ENCODE assay signal across 9 cellular contexts in the genomic region with DNA sequence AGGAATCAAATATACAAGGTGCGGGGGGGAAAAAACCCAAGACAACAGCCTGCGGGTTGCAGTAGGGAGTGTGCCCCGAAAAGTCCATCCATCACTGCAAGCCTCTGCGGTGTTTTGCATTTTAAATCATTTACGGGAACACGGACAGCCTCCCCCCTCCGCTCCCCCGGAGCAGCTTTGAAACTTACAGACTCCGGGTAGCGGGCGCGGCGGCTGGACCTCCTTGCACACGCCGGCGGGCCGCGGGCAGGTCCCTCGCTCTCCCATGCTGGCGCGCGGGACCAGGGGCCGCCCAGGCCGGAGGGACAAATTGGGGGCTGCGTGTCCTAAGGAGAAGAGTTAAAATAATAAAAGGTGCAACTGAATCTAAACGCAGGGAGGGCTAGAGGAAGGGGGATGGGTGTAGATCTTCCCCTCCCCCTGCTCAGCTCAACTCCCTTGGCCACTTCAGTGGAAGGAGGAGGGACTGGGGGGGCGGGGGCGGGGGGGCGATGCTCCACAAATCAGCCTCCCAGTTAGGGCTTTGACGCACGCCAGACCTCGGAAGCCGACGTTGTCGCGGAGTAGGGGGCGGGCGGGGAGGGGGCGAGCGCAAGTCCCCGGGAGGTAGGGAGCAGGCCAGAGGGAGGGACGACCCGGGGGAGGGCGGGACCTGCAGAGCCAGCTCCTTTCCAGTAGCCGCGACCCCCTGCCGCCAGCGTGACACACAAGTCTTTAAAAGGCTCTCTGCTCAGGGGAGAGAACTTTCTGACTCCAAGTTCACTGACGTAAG. TPM values are rescaled to one million over a fixed set of nuclear protein-coding genes. Genes with fewer than 3 reads are reported as not detected.
DNase-seq lines count a peak whose midpoint lies in the region; ATAC-seq and TF ChIP-seq lines count a peak whose summit lies in the region.
"Had no signal": no experiment of that assay in that cellular context is flagged by ENCODE, and none has a peak within 500 bp of the region (broad histone marks: within the 10 kb centered on the region; RNA-seq: fewer than 3 reads in every experiment).

A gene (minus strand): TSS at position 349 of the 772 bp plus-strand sequence. CDS start 1,090 bp downstream, outside the sequence.

- no peak for TF ChIP-seq EP300 in suprapubic skin (IDR thresholded peaks at IDR 0.05)

- ATAC-seq in right lobe of liver (peak; percentile 68 to 89 (median 78)), HG03097 (IDR thresholded peaks at IDR 0.05; ENCODE audit: low FRiP score, unreplicated experiment) (no peak), GM21367 (IDR thresholded peaks at IDR 0.05; ENCODE audit: unreplicated experiment) (no peak)

- H3K4me1 Mint-ChIP-seq in Calu3 (ENCODE audit: low read depth, unreplicated experiment), result no peaks in the 10 kb centered on the region

- H3K9me3 Mint-ChIP-seq in Calu3 (ENCODE audit: low read depth, unreplicated experiment), result no peaks in the 10 kb centered on the region

- no peak for DNase-seq in Calu3
- DNase-seq in NCI-H345 (lab: John Stamatoyannopoulos, UW), result peak; percentile 51
- peak; percentile 89 for DNase-seq in coronary artery (ENCODE audit: low spot score)
- peak; percentile 78 to 97 (median 92) for DNase-seq in right lobe of liver
- peak in 1 of 2 donors; percentile 81 for DNase-seq in suprapubic skin (ENCODE audit: low spot score in 2 of 2)
- DNase-seq in stimulated activated CD4-positive, alpha-beta T cell treated with anti-CD3 and anti-CD28 coated beads, Interleukin-1b, Interleukin-23, amount 100 ng/mL, for 48 hours, result no peak

- H3K27ac ChIP-seq in coronary artery (peak within 1 kb of the TSS; percentile 84 to 90), right lobe of liver (peak within 1 kb of the TSS; percentile 77 to 99 (median 99)), suprapubic skin (peak within 1 kb of the TSS; percentile 59)
- H3K27ac ChIP-seq: HL-60 had no signal

- peak; percentile 46 for TF ChIP-seq POLR2A in right lobe of liver (IDR thresholded peaks at IDR 0.05)
- TF ChIP-seq POLR2A in suprapubic skin (IDR thresholded peaks at IDR 0.05), result no peak

- H3K4me3 ChIP-seq in coronary artery (peak within 1 kb of the TSS; percentile 83), right lobe of liver (peak within 1 kb of the TSS; percentile 46 to 75 (median 74)), suprapubic skin (peak within 1 kb of the TSS; percentile 57)

- no peaks in the 10 kb centered on the region for H3K9me3 ChIP-seq in right lobe of liver
- no peaks in the 10 kb centered on the region for H3K9me3 ChIP-seq in suprapubic skin

- CTCF ChIA-PET in Calu3 (lab: Charles Lee), result interaction anchor here (0.6 to 0.7 kb wide), 3 partner anchors 21 to 240 kb away, joined by 3 to 5 read pairs (median 4); no protein-coding TSS in a partner anchor

- BruUV-seq in Calu3 (replicated peaks; lab: Mats Ljungman, UMichigan), result no TSS peak

- under 1% methylated on average over 38 of the region's 49 CpGs for WGBS in right lobe of liver (ENCODE audit: insufficient coverage, low coverage, low lambda C conversion rate, missing lambda C conversion rate)
- WGBS in suprapubic skin, result under 1% methylated on average over 36 of the region's 49 CpGs

- no peaks in the 10 kb centered on the region for H3K27me3 ChIP-seq in right lobe of liver
- H3K27me3 ChIP-seq in suprapubic skin, result peaks cover 20% of the 10 kb centered on the region

- H3K36me3 ChIP-seq in right lobe of liver (peaks cover 0 to 9% (median 0%) of the 10 kb centered on the region in 4 donors), suprapubic skin (no peaks in the 10 kb centered on the region)

- H3K27ac Mint-ChIP-seq in Calu3 (ENCODE audit: unreplicated experiment), result no peak within 1 kb of the TSS

- H3K27me3 Mint-ChIP-seq in Calu3 (ENCODE audit: unreplicated experiment), result no peaks in the 10 kb centered on the region

- H3K4me1 ChIP-seq in right lobe of liver (peaks cover 0 to 20% (median 3%) of the 10 kb centered on the region in 4 donors), suprapubic skin (peaks cover 15% of the 10 kb centered on the region)

- TF ChIP-seq CTCF in Calu3 (IDR thresholded peaks at IDR 0.05; ENCODE audit: unreplicated experiment) (no peak), coronary artery (IDR thresholded peaks at IDR 0.05) (no peak), right lobe of liver (IDR thresholded peaks at IDR 0.05) (peak in 1 of 4 donors; percentile 6), suprapubic skin (IDR thresholded peaks at IDR 0.05) (no peak)

- H3K4me3 Mint-ChIP-seq in Calu3 (ENCODE audit: low read depth, unreplicated experiment), result peak within 1 kb of the TSS; percentile 68

- no peaks in the 10 kb centered on the region for H3K36me3 Mint-ChIP-seq in Calu3 (ENCODE audit: insufficient read depth, unreplicated experiment)

- intact Hi-C loops in Calu3 (cut with micrococcal nuclease; ENCODE audit: unreplicated experiment), result no loop called here
- intact Hi-C loops in right lobe of liver (cut with DNase I), result no loop called here

RNA-seq across cellular contexts. Expression of the gene that starts here (rescaled TPM):
- total RNA-seq in Calu3 (2022), result not detected in 2 replicates
- 10 to 100 TPM in 5 of 6 experiments, 1 to 10 TPM in 1; 9.1 to 37.5 (median 25.4) TPM for total RNA-seq in right lobe of liver
- 1 to 10 TPM; 1.4 to 7.8 (median 4.0) TPM for total RNA-seq in suprapubic skin

Comparison
In these comparisons a context has a peak if more than half of its experiments do, and no peak if none do; other contexts are left out.
1. DNase-seq: peak in NCI-H345 (single experiment), coronary artery (single experiment) and right lobe of liver (3 of 3); none in Calu3 (single experiment) and stimulated activated CD4-positive, alpha-beta T cell treated with anti-CD3 and anti-CD28 coated beads, Interleukin-1b, Interleukin-23, amount 100 ng/mL, for 48 hours (single experiment).
2. ATAC-seq: peak in right lobe of liver (4 of 4); none in HG03097 (single experiment) and GM21367 (single experiment).
3. Peak in every context shown above with its lines, with median percentiles within 50 percentile points of each other: H3K27ac ChIP-seq and H3K4me3 ChIP-seq.